Comparison of ENCODE assay signal across 9 cellular contexts in genomic region chr19:39320948-39321831, GRCh38. TPM values are rescaled to one million over a fixed set of nuclear protein-coding genes. Genes with fewer than 3 reads are reported as not detected.
A peak's percentile ranks its signal among the peaks of the same experiment; 100 is the strongest.
DNase-seq lines count a peak whose midpoint lies in the region; ATAC-seq, FAIRE-seq and TF ChIP-seq lines count a peak whose summit lies in the region.
"Had no signal": no experiment of that assay in that cellular context is flagged by ENCODE, and none has a peak within 500 bp of the region (broad histone marks: within the 10 kb centered on the region; RNA-seq: fewer than 3 reads in every experiment).

No MANE protein-coding gene starts in this region.

- H3K36me3 ChIP-seq in H1 (ENCODE audit: control insufficient read depth in 2 of 4, insufficient read depth in 4 of 4, low read length in 3 of 4) (no peaks in the 10 kb centered on the region), sigmoid colon (no peaks in the 10 kb centered on the region)

- H3K27me3 ChIP-seq in H1 (replicated peaks in 1 of 4; ENCODE audit: control insufficient read depth in 3 of 4, extremely low read depth in 1 of 4, insufficient read depth in 3 of 4, low read length in 3 of 4) (peaks cover 0 to 14% (median 12%) of the 10 kb centered on the region in 4 experiments; a peak in 4 of 7 replicates), sigmoid colon (no peaks in the 10 kb centered on the region)

- H3K56ac ChIP-seq in H1 (replicated peaks; ENCODE audit: insufficient read length, low read depth, low read length): no peak overlapping the region

- CTCF ChIA-PET in H1 (lab: Charles Lee; ENCODE audit: partially characterized antibody): no interaction called here

- no peak overlapping the region for H2AK5ac ChIP-seq in H1 (ENCODE audit: low read depth, low read length)

- H3K23ac ChIP-seq in H1 (ENCODE audit: insufficient read length): no peak overlapping the region

- H3K79me2 ChIP-seq in H1 (ENCODE audit: control insufficient read depth in 1 of 2, insufficient read depth in 2 of 2, low read length in 2 of 2): no peaks in the 10 kb centered on the region

- no peak overlapping the region for H2BK20ac ChIP-seq in H1 (ENCODE audit: low read length)

- no peak overlapping the region for H3K9ac ChIP-seq in H1 (replicated peaks in 1 of 4; ENCODE audit: extremely low read depth in 1 of 4, low read depth in 3 of 4, low read length in 3 of 4)

- H3K4me1 ChIP-seq in H1 (replicated peaks in 1 of 4; ENCODE audit: control insufficient read depth in 3 of 4, insufficient read depth in 4 of 4, low read length in 3 of 4): peaks cover 2 to 8% (median 3%) of the 10 kb centered on the region in 4 experiments; a peak in 5 of 7 replicates
- peaks cover 0 to 12% (median 9%) of the 10 kb centered on the region in 4 donors for H3K4me1 ChIP-seq in sigmoid colon

- no peak overlapping the region for H4K5ac ChIP-seq in H1 (ENCODE audit: insufficient read length, low read depth, low read length)

- TF ChIP-seq POLR2A in H1 (IDR thresholded peaks at IDR 0.05; ENCODE audit: control extremely low read depth in 1 of 2, low read depth in 2 of 2, low read length in 2 of 2) (no peak), sigmoid colon (IDR thresholded peaks at IDR 0.05) (no peak)

- peak; percentile 17 for DNase-seq in NCI-H1436 (lab: John Stamatoyannopoulos, UW)
- no peak for DNase-seq in NCI-H1436 treated with DMSO at 0.1 percent for 48 hours (lab: John Stamatoyannopoulos, UW)
- peak; percentile 31 for DNase-seq in NCI-H2171 treated with DMSO at 0.1 percent for 48 hours (lab: John Stamatoyannopoulos, UW)
- DNase-seq in H1 (ENCODE audit: low read depth in 1 of 2, low spot score in 2 of 2): no peak
- DNase-seq in sigmoid colon: no peak
- no peak for DNase-seq in NCI-H146 treated with DMSO at 0.1 percent for 48 hours (lab: John Stamatoyannopoulos, UW; ENCODE audit: unreplicated experiment)

- peak overlapping the region; percentile 59 to 81 for H3K4me2 ChIP-seq in H1 (ENCODE audit: insufficient read depth in 1 of 2, low read depth in 2 of 2, low read length in 2 of 2)

- H3K9me3 ChIP-seq in H1 (ENCODE audit: insufficient read depth in 2 of 2, low read depth in 1 of 2, low read length in 1 of 2): no peaks in the 10 kb centered on the region
- no peaks in the 10 kb centered on the region for H3K9me3 ChIP-seq in sigmoid colon

- intact Hi-C loops in sigmoid colon (cut with DNase I): no loop called here

- no peak overlapping the region for H3K4ac ChIP-seq in H1 (replicated peaks; ENCODE audit: insufficient read length, low read depth, low read length)

- WGBS in H1 (ENCODE audit: extremely low coverage in 1 of 2, insufficient coverage in 1 of 2, insufficient read length in 1 of 2, insufficient replicate concordance in 2 of 2, low coverage in 1 of 2, low lambda C conversion rate in 2 of 2, missing lambda C conversion rate in 1 of 2), 2 experiments: 23% methylated on average over 7 of the region's 35 CpGs; no CpG with 5 or more reads in 1 of the 2 experiments
- WGBS in sigmoid colon, 2 donors: 4 to 7% methylated on average over 28 to 35 of the region's 35 CpGs

- H4K91ac ChIP-seq in H1 (replicated peaks; ENCODE audit: insufficient read length, low read length): no peak overlapping the region

- H2BK5ac ChIP-seq in H1 (ENCODE audit: low read depth, low read length): no peak overlapping the region

- H2BK12ac ChIP-seq in H1 (ENCODE audit: low read depth, low read length): 0 out of 2 replicates have a peak overlapping the region, but pooled peaks have one; percentile 17

- H3K27ac ChIP-seq in H1 (ENCODE audit: low read depth, low read length) (no peak overlapping the region), sigmoid colon (peak overlapping the region in 1 of 4 donors; percentile 44)

- H3K14ac ChIP-seq in H1 (ENCODE audit: insufficient read length): no peak overlapping the region

- no peaks in the 10 kb centered on the region for H3K79me1 ChIP-seq in H1 (ENCODE audit: low read depth, low read length)

- TF ChIP-seq EP300 in H1 (IDR thresholded peaks at IDR 0.05; ENCODE audit: borderline replicate concordance in 1 of 2, low read depth in 2 of 2, low read length in 2 of 2) (no peak), sigmoid colon (IDR thresholded peaks at IDR 0.05) (no peak)

- H4K8ac ChIP-seq in H1 (ENCODE audit: extremely low read depth, insufficient read depth, low read length): no peak overlapping the region

- no peak for ATAC-seq in HG03432 (IDR thresholded peaks at IDR 0.05; ENCODE audit: unreplicated experiment)
- no peak for ATAC-seq in HG03378 (IDR thresholded peaks at IDR 0.05; ENCODE audit: unreplicated experiment)

- H3K4me3 ChIP-seq in H1 (ENCODE audit: extremely low read depth in 1 of 4, insufficient read depth in 2 of 4, low read depth in 3 of 4, low read length in 4 of 4) (peak overlapping the region in 3 of 4 experiments; percentile 23 to 70 (median 47); a peak in 4 of 8 replicates), sigmoid colon (peak overlapping the region in 3 of 4 donors; percentile 52 to 72 (median 60))

- peak overlapping the region; percentile 78; the same call in 1 of the 2 replicates for H3K18ac ChIP-seq in H1 (ENCODE audit: extremely low read depth, low read length)

- POLR2A ChIA-PET in H1 (lab: Charles Lee; ENCODE audit: partially characterized antibody): no interaction called here

- H2AFZ ChIP-seq in H1 (ENCODE audit: low read length): peak overlapping the region; percentile 59; the same call in 1 of the 2 replicates

- peaks cover 0 to 7% of the 10 kb centered on the region in 2 experiments for H4K20me1 ChIP-seq in H1 (replicated peaks in 1 of 2; ENCODE audit: control insufficient read depth in 1 of 2, insufficient read depth in 2 of 2, low read length in 2 of 2)

- H3K23me2 ChIP-seq in H1 (ENCODE audit: low read depth, low read length): peaks cover 7% of the 10 kb centered on the region; the same call in 1 of the 2 replicates

- FAIRE-seq in H1 (lab: Jason Lieb, UNC): no peak

- peak overlapping the region; percentile 31; the same call in 1 of the 2 replicates for H2BK15ac ChIP-seq in H1 (ENCODE audit: low read length)

- no peak for TF ChIP-seq RAD21 in H1 (IDR thresholded peaks at IDR 0.05 in 1 of 2, conservative IDR thresholded peaks at IDR 0.05 in 1 of 2; ENCODE audit: low read depth in 2 of 2, low read length in 2 of 2)

- no peak for TF ChIP-seq CTCF in H1 (IDR thresholded peaks at IDR 0.05; ENCODE audit: control extremely low read depth in 1 of 3, insufficient read depth in 1 of 3, low read depth in 1 of 3, low read length in 3 of 3)
- TF ChIP-seq CTCF in sigmoid colon (IDR thresholded peaks at IDR 0.05): no peak

- H2BK120ac ChIP-seq in H1 (replicated peaks; ENCODE audit: low read depth, low read length): no peak overlapping the region

RNA-seq across cellular contexts. Expression of gene LRFN1, which starts 0.5 kb away (rescaled TPM):
- 6.6 and 7.5 TPM in 2 replicates for total RNA-seq in H1 (2021; fragmentation: NEBNext Ultra II Directional; extraction: Animal tissue kit (Norgen Biotek cat#: 25700))
- polyA plus RNA-seq in H1 (2011; rRNA removed) (2.4 and 6.1 TPM in 2 replicates), sigmoid colon (1 to 10 TPM in 1 of 3 donors, under 1 TPM in 2; under 0.01 to 1.0 (median 0.23) TPM)
- 2.3 TPM for polyA plus RNA-seq in H1 (2011; cell fraction: cytosol; rRNA removed)
- polyA plus RNA-seq in H1 (2011; cell fraction: nucleus; rRNA removed): 3.7 TPM
- polyA plus RNA-seq in H1 (2012, experiment 1 of 2): 1.9 to 4.8 TPM (median 3.9 TPM) in 4 replicates
- polyA plus RNA-seq in H1 (2012, experiment 2 of 2): 3.1 TPM
- polyA plus RNA-seq in H1 (2013, experiment 1 of 2): 8.1 TPM
- polyA plus RNA-seq in H1 (2013, experiment 2 of 2): 8.5 TPM
- polyA minus RNA-seq in H1 (2011; rRNA and poly(A)+ RNA removed): 0.68 and 1.4 TPM in 2 replicates
- 3.8 TPM for polyA minus RNA-seq in H1 (2011; cell fraction: cytosol; rRNA and poly(A)+ RNA removed)
- polyA minus RNA-seq in H1 (2011; cell fraction: nucleus; rRNA and poly(A)+ RNA removed): 5.0 TPM
- 1 to 10 TPM in 3 of 4 donors, under 1 TPM in 1; 0.82 to 1.8 (median 1.2) TPM for total RNA-seq in sigmoid colon

RNA-seq across cellular contexts. Expression of gene GMFG, which starts 14.7 kb away (rescaled TPM):
- not detected in 2 replicates for total RNA-seq in H1 (2021; fragmentation: NEBNext Ultra II Directional; extraction: Animal tissue kit (Norgen Biotek cat#: 25700))
- polyA plus RNA-seq in H1 (2011; rRNA removed): 0.24 and 0.26 TPM in 2 replicates
- 0.17 TPM for polyA plus RNA-seq in H1 (2011; cell fraction: cytosol; rRNA removed)
- polyA plus RNA-seq in H1 (2011; cell fraction: nucleus; rRNA removed): not detected
- 0.36 to 0.66 TPM (median 0.58 TPM) in 3 of 4 replicates, not detected in the other for polyA plus RNA-seq in H1 (2012, experiment 1 of 2)
- polyA plus RNA-seq in H1 (2012, experiment 2 of 2): not detected
- 0.77 TPM for polyA plus RNA-seq in H1 (2013, experiment 1 of 2)
- 0.53 TPM for polyA plus RNA-seq in H1 (2013, experiment 2 of 2)
- polyA minus RNA-seq in H1 (2011; rRNA and poly(A)+ RNA removed): 1.9 TPM in 1 of 2 replicates, not detected in the other
- not detected for polyA minus RNA-seq in H1 (2011; cell fraction: cytosol; rRNA and poly(A)+ RNA removed)
- not detected for polyA minus RNA-seq in H1 (2011; cell fraction: nucleus; rRNA and poly(A)+ RNA removed)
- total RNA-seq in sigmoid colon: 10 to 100 TPM in 1 of 4 donors, 1 to 10 TPM in 3; 5.3 to 23.1 (median 8.6) TPM
- polyA plus RNA-seq in sigmoid colon: 10 to 100 TPM; 37.2 to 98.6 (median 56.5) TPM
- total RNA-seq: kidney epithelial cell had no signal

RNA-seq across cellular contexts. Expression of gene SAMD4B, which starts 21.0 kb away (rescaled TPM):
- 158 and 161 TPM in 2 replicates for total RNA-seq in H1 (2021; fragmentation: NEBNext Ultra II Directional; extraction: Animal tissue kit (Norgen Biotek cat#: 25700))
- polyA plus RNA-seq in H1 (2011; rRNA removed) (137 and 189 TPM in 2 replicates), sigmoid colon (10 to 100 TPM; 28.4 to 79.4 (median 38.4) TPM)
- 75.7 TPM for polyA plus RNA-seq in H1 (2011; cell fraction: cytosol; rRNA removed)
- polyA plus RNA-seq in H1 (2011; cell fraction: nucleus; rRNA removed): 158 TPM
- polyA plus RNA-seq in H1 (2012, experiment 1 of 2): 128 to 184 TPM (median 152 TPM) in 4 replicates
- polyA plus RNA-seq in H1 (2012, experiment 2 of 2): 152 TPM
- 146 TPM for polyA plus RNA-seq in H1 (2013, experiment 1 of 2)
- 143 TPM for polyA plus RNA-seq in H1 (2013, experiment 2 of 2)
- polyA minus RNA-seq in H1 (2011; rRNA and poly(A)+ RNA removed): 84.1 and 116 TPM in 2 replicates
- polyA minus RNA-seq in H1 (2011; cell fraction: cytosol; rRNA and poly(A)+ RNA removed): 86.4 TPM
- 65.0 TPM for polyA minus RNA-seq in H1 (2011; cell fraction: nucleus; rRNA and poly(A)+ RNA removed)
- total RNA-seq in sigmoid colon: 10 to 100 TPM; 37.8 to 83.6 (median 65.4) TPM

RNA-seq across cellular contexts. Expression of gene IFNL1, which starts 25.0 kb away (rescaled TPM):
- total RNA-seq in H1 (2021; fragmentation: NEBNext Ultra II Directional; extraction: Animal tissue kit (Norgen Biotek cat#: 25700)): not detected in 2 replicates
- polyA plus RNA-seq in H1 (2011; rRNA removed) (not detected in 2 replicates), sigmoid colon (under 1 TPM in 1 of 3 donors, not detected in 2; 0.09 TPM)
- polyA plus RNA-seq in H1 (2011; cell fraction: cytosol; rRNA removed): not detected
- not detected for polyA plus RNA-seq in H1 (2011; cell fraction: nucleus; rRNA removed)
- polyA plus RNA-seq in H1 (2012, experiment 1 of 2): not detected in 4 replicates
- polyA plus RNA-seq in H1 (2012, experiment 2 of 2): not detected
- polyA plus RNA-seq in H1 (2013, experiment 1 of 2): not detected
- not detected for polyA plus RNA-seq in H1 (2013, experiment 2 of 2)
- not detected in 2 replicates for polyA minus RNA-seq in H1 (2011; rRNA and poly(A)+ RNA removed)
- not detected for polyA minus RNA-seq in H1 (2011; cell fraction: cytosol; rRNA and poly(A)+ RNA removed)
- polyA minus RNA-seq in H1 (2011; cell fraction: nucleus; rRNA and poly(A)+ RNA removed): not detected
- total RNA-seq in sigmoid colon: not detected
- total RNA-seq: kidney epithelial cell had no signal

RNA-seq across cellular contexts. Expression of gene IFNL2, which starts 53.0 kb away (rescaled TPM):
- not detected in 2 replicates for total RNA-seq in H1 (2021; fragmentation: NEBNext Ultra II Directional; extraction: Animal tissue kit (Norgen Biotek cat#: 25700))
- polyA plus RNA-seq in H1 (2011; rRNA removed): not detected in 2 replicates
- polyA plus RNA-seq in H1 (2011; cell fraction: cytosol; rRNA removed): not detected
- polyA plus RNA-seq in H1 (2011; cell fraction: nucleus; rRNA removed): not detected
- polyA plus RNA-seq in H1 (2012, experiment 1 of 2): not detected in 4 replicates
- polyA plus RNA-seq in H1 (2012, experiment 2 of 2): not detected
- polyA plus RNA-seq in H1 (2013, experiment 1 of 2): not detected
- polyA plus RNA-seq in H1 (2013, experiment 2 of 2): not detected
- not detected in 2 replicates for polyA minus RNA-seq in H1 (2011; rRNA and poly(A)+ RNA removed)
- not detected for polyA minus RNA-seq in H1 (2011; cell fraction: cytosol; rRNA and poly(A)+ RNA removed)
- polyA minus RNA-seq in H1 (2011; cell fraction: nucleus; rRNA and poly(A)+ RNA removed): not detected
- total RNA-seq in sigmoid colon: not detected
- polyA plus RNA-seq in sigmoid colon: not detected
- total RNA-seq: kidney epithelial cell had no signal

Comparison
In these comparisons a context has a peak if more than half of its experiments do, and no peak if none do; other contexts are left out.
1. DNase-seq: peak in NCI-H1436 (single experiment) and NCI-H2171 treated with DMSO at 0.1 percent for 48 hours (single experiment); none in NCI-H1436 treated with DMSO at 0.1 percent for 48 hours (single experiment), H1 (0 of 2), sigmoid colon (single experiment) and NCI-H146 treated with DMSO at 0.1 percent for 48 hours (single experiment).